In the genomic region with DNA sequence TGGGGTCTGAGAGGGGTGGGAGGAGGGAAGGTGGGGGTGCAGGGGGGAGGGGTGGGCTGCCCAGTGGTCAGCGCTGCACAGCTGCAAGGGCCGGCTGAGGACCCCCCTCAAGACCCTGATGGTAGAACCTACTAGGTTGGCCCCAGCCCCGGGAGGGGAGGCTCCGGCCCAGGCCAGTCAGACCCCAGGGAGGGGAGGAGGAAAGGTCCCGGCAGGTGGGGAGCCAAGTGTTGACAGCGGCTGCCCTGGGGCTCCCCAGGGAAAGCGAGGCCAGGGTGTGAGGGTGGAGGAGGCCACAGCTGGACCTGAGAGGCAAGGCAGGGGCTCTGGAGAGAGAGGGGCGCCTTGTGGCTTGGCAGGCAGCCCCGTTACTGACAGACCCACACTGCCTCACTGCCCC, we compare ENCODE assay signal across 9 cellular contexts.
"Had no signal": no experiment of that assay in that cellular context is flagged by ENCODE, and none has a peak within 500 bp of the region (broad histone marks: within the 10 kb centered on the region; RNA-seq: fewer than 3 reads in every experiment).

No MANE protein-coding gene starts in this region.

- DNase-seq: GM23248, GOT3, H7, H9, HCEC 1CT, HFFc6 had no signal

- H3K9ac ChIP-seq: GM23248 had no signal

- H3K9me3 Mint-ChIP-seq: GM23338, HFFc6 had no signal

- H3K4me1 ChIP-seq: HAP-1 had no signal

- H3K9me3 ChIP-seq: HAP-1 had no signal

- H3K4me1 Mint-ChIP-seq: GM23338 had no signal

- ATAC-seq: GM23338, HCT116 had no signal

- H3K27ac Mint-ChIP-seq: GM23338, H9, HFFc6 had no signal

- H3K4me2 ChIP-seq: GM23338 had no signal

- H2AFZ ChIP-seq: GM23248, GM23338 had no signal

- H3K4me3 ChIP-seq: GM23248, GM23338, HAP-1 had no signal

- H3K36me3 ChIP-seq: HAP-1 had no signal

- H3K27ac ChIP-seq: GM23248 had no signal

- H3K4me3 Mint-ChIP-seq: GM23338, H9, HFFc6 had no signal
